In the genomic region with DNA sequence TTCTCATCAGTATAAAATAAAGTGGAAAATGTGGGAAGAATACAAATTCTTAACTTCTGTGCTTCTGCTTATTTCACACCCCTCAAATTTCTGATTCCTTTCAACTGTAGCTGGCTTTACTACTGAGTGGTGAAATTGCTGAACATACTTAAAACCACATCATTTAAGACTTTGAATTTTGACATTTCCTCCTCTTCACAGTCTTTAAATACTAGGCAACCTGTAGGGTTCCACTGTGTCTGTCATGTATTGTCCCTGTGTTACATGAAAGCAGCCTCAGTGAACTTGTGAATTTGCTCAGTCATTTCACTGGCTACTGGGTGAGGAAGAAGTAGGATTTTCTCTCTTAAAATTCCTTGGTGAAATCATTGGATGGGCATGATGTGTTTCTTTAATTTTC, we compare ENCODE assay signal across 8 cellular contexts.
A peak's percentile ranks its signal among the peaks of the same experiment; 100 is the strongest.
DNase-seq lines count a peak whose midpoint lies in the region; ATAC-seq and TF ChIP-seq lines count a peak whose summit lies in the region.
"Not testable (repeated sequence)": the region's sequence is repeated elsewhere in the genome, so short reads cannot be mapped to it uniquely, and the experiment has no call there.

No MANE protein-coding gene starts in this region.

- H3K36me3 ChIP-seq in CD8-positive, alpha-beta T cell (ENCODE audit: insufficient read depth, low read length); IMR-90 (ENCODE audit: control insufficient read depth, insufficient read depth, low read length); RWPE2 (ENCODE audit: low read depth); thyroid gland: not testable (repeated sequence)

- not testable (repeated sequence) for H3K36me3 Mint-ChIP-seq in CD8-positive, alpha-beta T cell; activated CD4-positive, alpha-beta memory T cell treated with anti-CD3 and anti-CD28 coated beads, Interleukin-2, amount 10 ng/mL, durations not matched to agents 7 days and 5 days (ENCODE audit: low read depth); activated naive CD4-positive, alpha-beta T cell treated with anti-CD3 and anti-CD28 coated beads, Interleukin-2, amount 50 U/mL, for 72 hours; endothelial cell (ENCODE audit: low read depth, unreplicated experiment); nephron progenitor cell (ENCODE audit: low read depth)

- H4K20me1 ChIP-seq in IMR-90 (ENCODE audit: insufficient read depth, low read length), result not testable (repeated sequence)

- CTCF ChIA-PET in CD8-positive, alpha-beta T cell (lab: Charles Lee); IMR-90 (lab: Yijun Ruan, JAX): not testable (repeated sequence)
- CTCF ChIA-PET in activated CD4-positive, alpha-beta memory T cell treated with anti-CD3 and anti-CD28 coated beads, Interleukin-2, amount 10 ng/mL, durations not matched to agents 7 days and 5 days (lab: Charles Lee), result interaction anchor here (1.4 kb wide), 1 partner anchor 10 kb away, joined by 3 read pairs; no protein-coding TSS in a partner anchor

- not testable (repeated sequence) for BruUV-seq in IMR-90 (replicated peaks; lab: Mats Ljungman, UMichigan)

- not testable (repeated sequence) for H3K9ac ChIP-seq in IMR-90 (ENCODE audit: low read depth, low read length)

- intact Hi-C loops in CD8-positive, alpha-beta T cell (cut with DNase I, micrococcal nuclease), result loop anchor here (2.0 to 10.0 kb wide), 3 partner anchors 67 to 223 kb away; no protein-coding TSS in a partner anchor
- intact Hi-C loops in IMR-90 (cut with micrococcal nuclease), result loop anchor here (5.0 to 10.0 kb wide), 4 partner anchors 99 to 223 kb away; a partner anchor contains a TSS
- intact Hi-C loops in thyroid gland (cut with DNase I), result not testable (repeated sequence)

- H3K4ac ChIP-seq in IMR-90 (ENCODE audit: low read depth, low read length), result peak overlapping the region; percentile 72; the same call in 1 of the 2 replicates

- H2AK5ac ChIP-seq in IMR-90 (ENCODE audit: low read depth, low read length), result not testable (repeated sequence)

- not testable (repeated sequence) for H3K9me3 Mint-ChIP-seq in CD8-positive, alpha-beta T cell; activated CD4-positive, alpha-beta memory T cell treated with anti-CD3 and anti-CD28 coated beads, Interleukin-2, amount 10 ng/mL, durations not matched to agents 7 days and 5 days; activated naive CD4-positive, alpha-beta T cell treated with anti-CD3 and anti-CD28 coated beads, Interleukin-2, amount 50 U/mL, for 72 hours; endothelial cell (ENCODE audit: unreplicated experiment); nephron progenitor cell

- dilution Hi-C loops in IMR-90 (cut with HindIII; ENCODE audit: low sequenced_read_pairs, unreplicated experiment), result not testable (repeated sequence)

- not testable (repeated sequence) for H3K23ac ChIP-seq in IMR-90 (ENCODE audit: low read depth, low read length)

- H2AFZ ChIP-seq in IMR-90 (replicated peaks; ENCODE audit: low read length, poor library complexity), result not testable (repeated sequence)

- not testable (repeated sequence) for TF ChIP-seq POLR2A in IMR-90 (IDR thresholded peaks at IDR 0.05; ENCODE audit: low read depth, low read length); thyroid gland (IDR thresholded peaks at IDR 0.05)

- H3K4me1 Mint-ChIP-seq in CD8-positive, alpha-beta T cell (ENCODE audit: low read depth), result peaks cover 79% of the 10 kb centered on the region
- peaks cover 46% of the 10 kb centered on the region for H3K4me1 Mint-ChIP-seq in activated CD4-positive, alpha-beta memory T cell treated with anti-CD3 and anti-CD28 coated beads, Interleukin-2, amount 10 ng/mL, durations not matched to agents 7 days and 5 days
- peaks cover 75% of the 10 kb centered on the region for H3K4me1 Mint-ChIP-seq in endothelial cell (ENCODE audit: unreplicated experiment)
- peaks cover 89% of the 10 kb centered on the region for H3K4me1 Mint-ChIP-seq in nephron progenitor cell

- H3K4me3 ChIP-seq in CD8-positive, alpha-beta T cell (ENCODE audit: low read depth, low read length); IMR-90 (ENCODE audit: insufficient read depth, low read depth, low read length); RWPE2 (ENCODE audit: severe bottlenecking); thyroid gland (replicated peaks in 1 of 3): not testable (repeated sequence)

- peak overlapping the region; percentile 72; the same call in 1 of the 2 replicates for H3K18ac ChIP-seq in IMR-90 (ENCODE audit: low read depth, low read length)

- peak overlapping the region; percentile 44; the same call in 1 of the 2 replicates for H2BK120ac ChIP-seq in IMR-90 (ENCODE audit: low read depth, low read length)

- not testable (repeated sequence) for TF ChIP-seq RAD21 in IMR-90 (IDR thresholded peaks at IDR 0.05; ENCODE audit: low read length)

- POLR2A ChIA-PET in CD8-positive, alpha-beta T cell (lab: Charles Lee); IMR-90 (lab: Charles Lee; ENCODE audit: unreplicated experiment); activated CD4-positive, alpha-beta memory T cell treated with anti-CD3 and anti-CD28 coated beads, Interleukin-2, amount 10 ng/mL, durations not matched to agents 7 days and 5 days (lab: Charles Lee): not testable (repeated sequence)

- in situ Hi-C loops in IMR-90 (cut with MboI; ENCODE audit: low sequenced_read_pairs), result loop anchor here (10.0 kb wide), 1 partner anchor 353 kb away; no protein-coding TSS in a partner anchor

- peak overlapping the region; percentile 8 for H3K14ac ChIP-seq in IMR-90 (replicated peaks; ENCODE audit: low read depth, low read length)

- peak overlapping the region; percentile 55 for H2BK20ac ChIP-seq in IMR-90 (ENCODE audit: low read depth, low read length)

- H2BK5ac ChIP-seq in IMR-90 (ENCODE audit: low read depth, low read length, poor library complexity, severe bottlenecking), result not testable (repeated sequence)

- not testable (repeated sequence) for H3K4me3 Mint-ChIP-seq in CD8-positive, alpha-beta T cell; activated CD4-positive, alpha-beta memory T cell treated with anti-CD3 and anti-CD28 coated beads, Interleukin-2, amount 10 ng/mL, durations not matched to agents 7 days and 5 days; endothelial cell (ENCODE audit: unreplicated experiment); nephron progenitor cell

- not testable (repeated sequence) for H2BK15ac ChIP-seq in IMR-90 (ENCODE audit: low read depth, low read length)

- not testable (repeated sequence) for H3K27me3 Mint-ChIP-seq in CD8-positive, alpha-beta T cell (ENCODE audit: low read depth); activated CD4-positive, alpha-beta memory T cell treated with anti-CD3 and anti-CD28 coated beads, Interleukin-2, amount 10 ng/mL, durations not matched to agents 7 days and 5 days; endothelial cell (ENCODE audit: unreplicated experiment); nephron progenitor cell (ENCODE audit: low read depth, poor library complexity)

- peaks cover 51% of the 10 kb centered on the region for H3K4me1 ChIP-seq in CD8-positive, alpha-beta T cell (ENCODE audit: insufficient read depth, low read length)
- H3K4me1 ChIP-seq in IMR-90 (ENCODE audit: control insufficient read depth, insufficient read depth, low read length), result peaks cover 13% of the 10 kb centered on the region
- H3K4me1 ChIP-seq in RWPE2 (ENCODE audit: insufficient read depth, poor library complexity, severe bottlenecking), result peaks cover 41% of the 10 kb centered on the region
- peaks cover 57 to 76% of the 10 kb centered on the region in 2 donors for H3K4me1 ChIP-seq in thyroid gland

- H4K91ac ChIP-seq in IMR-90 (ENCODE audit: insufficient read depth, low read depth, low read length), result 0 out of 2 replicates have a peak overlapping the region, but pooled peaks have one; percentile 26

- not testable (repeated sequence) for TF ChIP-seq CTCF in CD8-positive, alpha-beta T cell (IDR thresholded peaks at IDR 0.05); IMR-90 (conservative IDR thresholded peaks at IDR 0.05; ENCODE audit: low read depth, low read length); RWPE2 (IDR thresholded peaks at IDR 0.05; ENCODE audit: poor library complexity, severe bottlenecking); endothelial cell (IDR thresholded peaks at IDR 0.05; ENCODE audit: unreplicated experiment); nephron progenitor cell (IDR thresholded peaks at IDR 0.05); thyroid gland (IDR thresholded peaks at IDR 0.05)

- H3K79me1 ChIP-seq in IMR-90 (ENCODE audit: low read depth in 1 of 2, low read length in 2 of 2), result peaks cover 30 to 69% of the 10 kb centered on the region in 2 experiments

- not testable (repeated sequence) for DNase-seq in CD8-positive, alpha-beta T cell; IMR-90; RWPE2 (ENCODE audit: low spot score); activated CD4-positive, alpha-beta memory T cell treated with anti-CD3 and anti-CD28 coated beads, Interleukin-2, amount 10 ng/mL, durations not matched to agents 7 days and 5 days; activated naive CD4-positive, alpha-beta T cell treated with anti-CD3 and anti-CD28 coated beads, Interleukin-2, amount 50 U/mL, for 72 hours (ENCODE audit: low spot score in 2 of 2); endothelial cell (ENCODE audit: low spot score); nephron progenitor cell; thyroid gland

- not testable (repeated sequence) for H3K27me3 ChIP-seq in CD8-positive, alpha-beta T cell (ENCODE audit: insufficient read depth, low read length); IMR-90 (ENCODE audit: control insufficient read depth, insufficient read depth, low read length); RWPE2 (ENCODE audit: insufficient read depth, poor library complexity, severe bottlenecking); thyroid gland

- H4K5ac ChIP-seq in IMR-90 (ENCODE audit: low read depth, low read length), result not testable (repeated sequence)

- peak overlapping the region; percentile 48; the same call in 1 of the 2 replicates for H3K4me2 ChIP-seq in IMR-90 (ENCODE audit: low read depth, low read length)

- H3K27ac Mint-ChIP-seq in CD8-positive, alpha-beta T cell, result peak overlapping the region; percentile 53
- peak overlapping the region; percentile 37 for H3K27ac Mint-ChIP-seq in activated CD4-positive, alpha-beta memory T cell treated with anti-CD3 and anti-CD28 coated beads, Interleukin-2, amount 10 ng/mL, durations not matched to agents 7 days and 5 days
- peak overlapping the region in 1 of 2 donors; percentile 50 for H3K27ac Mint-ChIP-seq in activated naive CD4-positive, alpha-beta T cell treated with anti-CD3 and anti-CD28 coated beads, Interleukin-2, amount 50 U/mL, for 72 hours
- peak overlapping the region; percentile 36 for H3K27ac Mint-ChIP-seq in endothelial cell (ENCODE audit: unreplicated experiment)
- H3K27ac Mint-ChIP-seq in nephron progenitor cell, result peak overlapping the region; percentile 92

- H4K8ac ChIP-seq in IMR-90 (ENCODE audit: low read depth in 2 of 2, low read length in 2 of 2), result not testable (repeated sequence)

- H3K9me1 ChIP-seq in IMR-90 (ENCODE audit: insufficient read depth, low read length), result peaks cover 15% of the 10 kb centered on the region

- H3K56ac ChIP-seq in IMR-90 (ENCODE audit: extremely low read depth, insufficient read depth, low read length), result not testable (repeated sequence)

- H3K27ac ChIP-seq in CD8-positive, alpha-beta T cell (ENCODE audit: low read depth, low read length); IMR-90 (ENCODE audit: insufficient read depth, low read length): not testable (repeated sequence)
- H3K27ac ChIP-seq in RWPE2 (ENCODE audit: poor library complexity, severe bottlenecking) (peak overlapping the region; percentile 26), thyroid gland (peak overlapping the region; percentile 37 to 81 (median 78))

- ATAC-seq in CD8-positive, alpha-beta T cell, result peak; percentile 67
- not testable (repeated sequence) for ATAC-seq in IMR-90 (ENCODE audit: low read depth); RWPE2 (ENCODE audit: low read depth)
- peak; percentile 45 to 64 for ATAC-seq in activated naive CD4-positive, alpha-beta T cell treated with anti-CD3 and anti-CD28 coated beads, Interleukin-2, amount 50 U/mL, for 72 hours

- not testable (repeated sequence) for H2AK9ac ChIP-seq in IMR-90 (replicated peaks; ENCODE audit: low read depth, low read length, poor library complexity)

- not testable (repeated sequence) for H3K9me3 ChIP-seq in CD8-positive, alpha-beta T cell (ENCODE audit: low read length); IMR-90 (ENCODE audit: control insufficient read depth, insufficient read depth, low read length); RWPE2 (ENCODE audit: severe bottlenecking); thyroid gland
